ENCODE assay signal across 8 cellular contexts in genomic region chr3:46705022-46705530, GRCh38. TPM values are rescaled to one million over a fixed set of nuclear protein-coding genes. Genes with fewer than 3 reads are reported as not detected.
DNase-seq lines count a peak whose midpoint lies in the region; ATAC-seq, FAIRE-seq and TF ChIP-seq lines count a peak whose summit lies in the region.

No MANE protein-coding gene starts in this region.

- H3F3A ChIP-seq in smooth muscle cell (ENCODE audit: low read depth): no peaks in the 10 kb centered on the region

- H3K9me3 ChIP-seq in T-helper 17 cell (ENCODE audit: control insufficient read depth, low read length, poor library complexity, severe bottlenecking): no peaks in the 10 kb centered on the region
- no peaks in the 10 kb centered on the region for H3K9me3 ChIP-seq in astrocyte (ENCODE audit: insufficient read depth, low read depth, low read length)
- H3K9me3 ChIP-seq in hepatocyte (ENCODE audit: low read depth): no peaks in the 10 kb centered on the region
- no peaks in the 10 kb centered on the region for H3K9me3 ChIP-seq in smooth muscle cell (replicated peaks; ENCODE audit: low read depth)

- H3K27ac ChIP-seq in astrocyte (ENCODE audit: low read depth, low read length) (no peak overlapping the region), hepatocyte (no peak overlapping the region), smooth muscle cell (ENCODE audit: low read depth) (no peak overlapping the region)

- H3K4me3 ChIP-seq in astrocyte (ENCODE audit: insufficient read depth, low read depth, low read length): no peak overlapping the region
- no peak overlapping the region for H3K4me3 ChIP-seq in hepatocyte
- no peak overlapping the region for H3K4me3 ChIP-seq in smooth muscle cell

- H4K20me1 ChIP-seq in astrocyte (ENCODE audit: insufficient read depth, low read length): no peaks in the 10 kb centered on the region
- no peaks in the 10 kb centered on the region for H4K20me1 ChIP-seq in hepatocyte (ENCODE audit: insufficient read depth, poor library complexity, severe bottlenecking)
- H4K20me1 ChIP-seq in smooth muscle cell (ENCODE audit: low read depth): no peaks in the 10 kb centered on the region

- H3K9ac ChIP-seq in astrocyte (ENCODE audit: low read length) (no peak overlapping the region), smooth muscle cell (ENCODE audit: low read depth) (no peak overlapping the region)

- H3K4me1 ChIP-seq in astrocyte (ENCODE audit: insufficient read depth, low read length) (peaks cover 8% of the 10 kb centered on the region), hepatocyte (ENCODE audit: insufficient read depth) (peaks cover 33% of the 10 kb centered on the region), smooth muscle cell (ENCODE audit: low read depth) (peaks cover 9% of the 10 kb centered on the region)

- H2AFZ ChIP-seq in astrocyte (ENCODE audit: low read depth, low read length) (no peak overlapping the region), hepatocyte (no peak overlapping the region), smooth muscle cell (ENCODE audit: low read depth) (no peak overlapping the region)

- H3K4me2 ChIP-seq in astrocyte (ENCODE audit: low read length) (no peak overlapping the region), hepatocyte (no peak overlapping the region), smooth muscle cell (no peak overlapping the region)

- 28% methylated on average over 4 of the region's 4 CpGs for WGBS in hepatocyte (ENCODE audit: low lambda C conversion rate, missing lambda C conversion rate)
- WGBS in smooth muscle cell (ENCODE audit: low lambda C conversion rate): 27% methylated on average over 4 of the region's 4 CpGs

- in situ Hi-C loops in GM13976 (cut with MboI; ENCODE audit: low sequenced_read_pairs, unreplicated experiment): loop anchor here (25.0 kb wide), 2 partner anchors 182 to 657 kb away; partner anchors contain the start of gene PTH1R

- no peaks in the 10 kb centered on the region for H3K79me2 ChIP-seq in astrocyte (ENCODE audit: insufficient read depth, low read length)
- H3K79me2 ChIP-seq in hepatocyte: no peaks in the 10 kb centered on the region
- no peaks in the 10 kb centered on the region for H3K79me2 ChIP-seq in smooth muscle cell (ENCODE audit: low read depth)

- TF ChIP-seq CTCF in GM13976 (IDR thresholded peaks at IDR 0.05; ENCODE audit: borderline replicate concordance, control extremely low read depth, extremely low read depth, insufficient read depth, missing control alignments) (peak; percentile 96), astrocyte (IDR thresholded peaks at IDR 0.05; ENCODE audit: insufficient read depth, low read depth, low read length) (peak; percentile 96), hepatocyte (IDR thresholded peaks at IDR 0.05; ENCODE audit: poor library complexity) (peak; percentile 98), smooth muscle cell (IDR thresholded peaks at IDR 0.05; ENCODE audit: borderline replicate concordance, insufficient read depth, poor library complexity, severe bottlenecking) (peak; percentile 99)

- peak; percentile 89 for DNase-seq in 8988T
- peak; percentile 86 for DNase-seq in GM13976 (ENCODE audit: low spot score)
- peak; percentile 58 for DNase-seq in NAMALWA (ENCODE audit: low spot score)
- DNase-seq in T-helper 17 cell: peak; percentile 34 to 55 (median 44)
- peak; percentile 22 for DNase-seq in astrocyte (ENCODE audit: low read depth)
- peak; percentile 83 for DNase-seq in hepatocyte (ENCODE audit: low spot score)
- peak; percentile 80 for DNase-seq in smooth muscle cell (lab: John Stamatoyannopoulos, UW; ENCODE audit: unreplicated experiment)
- DNase-seq in GF-D8 (lab: John Stamatoyannopoulos, UW): no peak

- H3K36me3 Mint-ChIP-seq in T-helper 17 cell (ENCODE audit: low read depth) (peaks cover 3% of the 10 kb centered on the region), astrocyte (ENCODE audit: low read depth, unreplicated experiment) (no peaks in the 10 kb centered on the region)

- H3K4me1 Mint-ChIP-seq in T-helper 17 cell: peaks cover 13% of the 10 kb centered on the region
- H3K4me1 Mint-ChIP-seq in astrocyte (ENCODE audit: low read depth, unreplicated experiment): peaks cover 16% of the 10 kb centered on the region

- peaks cover 1% of the 10 kb centered on the region for H3K9me3 Mint-ChIP-seq in astrocyte (ENCODE audit: unreplicated experiment)

- no peak overlapping the region for H3K4me3 Mint-ChIP-seq in T-helper 17 cell
- H3K4me3 Mint-ChIP-seq in astrocyte (ENCODE audit: unreplicated experiment): no peak overlapping the region

- H3K9me2 ChIP-seq in hepatocyte (replicated peaks; ENCODE audit: insufficient read depth): no peaks in the 10 kb centered on the region

- H3K27me3 ChIP-seq in astrocyte (ENCODE audit: insufficient read depth, low read length) (peaks cover 14% of the 10 kb centered on the region), hepatocyte (peaks cover 13% of the 10 kb centered on the region), smooth muscle cell (ENCODE audit: low read depth) (no peaks in the 10 kb centered on the region)

- H3K27ac Mint-ChIP-seq in T-helper 17 cell: no peak overlapping the region
- H3K27ac Mint-ChIP-seq in astrocyte (ENCODE audit: unreplicated experiment): no peak overlapping the region

- H3K36me3 ChIP-seq in astrocyte (ENCODE audit: insufficient read depth, low read length) (no peaks in the 10 kb centered on the region), hepatocyte (replicated peaks; ENCODE audit: insufficient read depth, low read depth) (no peaks in the 10 kb centered on the region), smooth muscle cell (ENCODE audit: low read depth) (no peaks in the 10 kb centered on the region)

- no peak for FAIRE-seq in astrocyte (lab: Jason Lieb, UNC)

- H3K27me3 Mint-ChIP-seq in T-helper 17 cell (no peaks in the 10 kb centered on the region), astrocyte (ENCODE audit: low read depth, unreplicated experiment) (peaks cover 38% of the 10 kb centered on the region)

- peak; percentile 83 for ATAC-seq in T-helper 17 cell

RNA-seq across cellular contexts. Expression of gene TMIE, which starts 3.9 kb away (rescaled TPM):
- 1 to 10 TPM in 1 of 2 donors, under 1 TPM in 1; 0.86 to 1.3 TPM for total RNA-seq in T-helper 17 cell
- total RNA-seq in astrocyte: 0.34 and 0.53 TPM in 2 replicates
- 0.12 and 0.37 TPM in 2 replicates for total RNA-seq in hepatocyte
- polyA plus RNA-seq in hepatocyte: 0.51 and 0.69 TPM in 2 replicates
- total RNA-seq in smooth muscle cell: 0.36 and 0.67 TPM in 2 replicates
- polyA plus RNA-seq in smooth muscle cell: 1.1 and 2.0 TPM in 2 replicates

RNA-seq across cellular contexts. Expression of gene ALS2CL, which starts 11.6 kb away (rescaled TPM):
- total RNA-seq in T-helper 17 cell (10 to 100 TPM; 21.1 to 38.4 TPM), astrocyte (8.5 and 13.5 TPM in 2 replicates), hepatocyte (8.5 and 14.4 TPM in 2 replicates), smooth muscle cell (7.3 and 8.5 TPM in 2 replicates)
- polyA plus RNA-seq in hepatocyte (15.2 and 17.2 TPM in 2 replicates), smooth muscle cell (9.4 and 16.5 TPM in 2 replicates)

RNA-seq across cellular contexts. Expression of gene PRSS50, which starts 12.6 kb away (rescaled TPM):
- total RNA-seq in T-helper 17 cell: not detected
- total RNA-seq in astrocyte: not detected in 2 replicates
- total RNA-seq in hepatocyte: 0.33 and 1.1 TPM in 2 replicates
- 1.4 and 1.6 TPM in 2 replicates for polyA plus RNA-seq in hepatocyte
- 0.31 and 0.54 TPM in 2 replicates for total RNA-seq in smooth muscle cell
- 0.45 and 0.73 TPM in 2 replicates for polyA plus RNA-seq in smooth muscle cell
